ENCODE assay signal across 9 cellular contexts in the genomic region with DNA sequence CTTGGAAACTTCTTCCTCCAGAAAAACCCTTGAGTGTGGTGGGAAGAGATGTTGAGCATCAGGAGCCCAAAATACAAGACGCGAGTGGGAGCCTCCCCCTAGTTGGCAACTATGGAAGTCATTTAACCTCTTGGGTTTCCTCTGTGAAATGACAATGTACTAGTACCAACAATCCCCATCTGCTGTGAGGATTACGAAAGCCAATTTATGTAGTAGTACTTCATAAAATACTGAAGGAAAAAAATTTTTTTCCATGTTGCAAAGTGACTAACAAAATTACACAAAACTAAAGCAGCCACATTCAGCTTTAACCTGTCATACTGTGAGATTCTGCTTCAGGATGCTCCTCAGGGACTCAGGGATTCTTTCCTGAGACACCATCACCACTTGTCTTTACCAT. TPM values are rescaled to one million over a fixed set of nuclear protein-coding genes. Genes with fewer than 3 reads are reported as not detected.
A peak's percentile ranks its signal among the peaks of the same experiment; 100 is the strongest.
DNase-seq lines count a peak whose midpoint lies in the region; ATAC-seq lines count a peak whose summit lies in the region.
"Had no signal": no experiment of that assay in that cellular context is flagged by ENCODE, and none has a peak within 500 bp of the region (broad histone marks: within the 10 kb centered on the region; RNA-seq: fewer than 3 reads in every experiment).

No MANE protein-coding gene starts in this region.

- H3K9me3 Mint-ChIP-seq in activated naive CD8-positive, alpha-beta T cell (ENCODE audit: low read depth): no peaks in the 10 kb centered on the region
- no peaks in the 10 kb centered on the region for H3K9me3 Mint-ChIP-seq in stimulated activated naive B cell treated with anti-CD40 and anti-IgM and Interleukin-4, amounts not matched to agents 10 μg/mL and 1 μg/mL and 100 μg/mL, for 72 hours

- H3K27me3 Mint-ChIP-seq in activated naive CD8-positive, alpha-beta T cell: no peaks in the 10 kb centered on the region
- no peaks in the 10 kb centered on the region for H3K27me3 Mint-ChIP-seq in stimulated activated naive B cell treated with anti-CD40 and anti-IgM and Interleukin-4, amounts not matched to agents 10 μg/mL and 1 μg/mL and 100 μg/mL, for 72 hours

- DNase-seq in DMS 273 (lab: John Stamatoyannopoulos, UW; ENCODE audit: unreplicated experiment) (peak; percentile 59), LHCN-M2 (ENCODE audit: low read depth) (peak; percentile 44), GF-D8 (lab: John Stamatoyannopoulos, UW) (no peak)
- no peak for DNase-seq in stimulated activated naive B cell treated with anti-CD40 and anti-IgM and Interleukin-4, amounts not matched to agents 10 μg/mL and 1 μg/mL and 100 μg/mL, for 72 hours
- DNase-seq in activated CD8-positive, alpha-beta memory T cell treated with anti-CD3 and anti-CD28 coated beads, Interleukin-2, amount 50 U/mL, for 4 hours: no peak

- ATAC-seq in stimulated activated naive B cell treated with anti-CD40 and anti-IgM and Interleukin-4, amounts not matched to agents 10 μg/mL and 1 μg/mL and 100 μg/mL, for 72 hours (replicated peaks): peak in 1 of 2 donors; percentile 16
- no peak for ATAC-seq in HG03378 (IDR thresholded peaks at IDR 0.05; ENCODE audit: unreplicated experiment)

- H3K27ac Mint-ChIP-seq in activated naive CD8-positive, alpha-beta T cell: peak overlapping the region; percentile 81
- peak overlapping the region; percentile 95 for H3K27ac Mint-ChIP-seq in stimulated activated naive B cell treated with anti-CD40 and anti-IgM and Interleukin-4, amounts not matched to agents 10 μg/mL and 1 μg/mL and 100 μg/mL, for 72 hours

- H3K4me1 Mint-ChIP-seq in activated naive CD8-positive, alpha-beta T cell (ENCODE audit: low read depth): peaks cover 34% of the 10 kb centered on the region
- peaks cover 20 to 26% of the 10 kb centered on the region in 2 donors for H3K4me1 Mint-ChIP-seq in stimulated activated naive B cell treated with anti-CD40 and anti-IgM and Interleukin-4, amounts not matched to agents 10 μg/mL and 1 μg/mL and 100 μg/mL, for 72 hours

- peaks cover 6% of the 10 kb centered on the region for H3K36me3 Mint-ChIP-seq in activated naive CD8-positive, alpha-beta T cell
- peaks cover 16 to 29% of the 10 kb centered on the region in 2 donors for H3K36me3 Mint-ChIP-seq in stimulated activated naive B cell treated with anti-CD40 and anti-IgM and Interleukin-4, amounts not matched to agents 10 μg/mL and 1 μg/mL and 100 μg/mL, for 72 hours

- peak overlapping the region; percentile 89 for H3K4me3 Mint-ChIP-seq in activated naive CD8-positive, alpha-beta T cell
- peak overlapping the region; percentile 87 to 95 for H3K4me3 Mint-ChIP-seq in stimulated activated naive B cell treated with anti-CD40 and anti-IgM and Interleukin-4, amounts not matched to agents 10 μg/mL and 1 μg/mL and 100 μg/mL, for 72 hours

- H3K4me3 ChIP-seq in iPS-11a (ENCODE audit: low read depth, low read length): peak overlapping the region; percentile 25

RNA-seq across cellular contexts. Expression of a gene that starts 0.6 kb away (rescaled TPM):
- 26.0 and 28.5 TPM in 2 replicates for total RNA-seq in LHCN-M2 (2014; rRNA removed)
- 14.4 TPM for polyA plus RNA-seq in LHCN-M2 (2012)

RNA-seq across cellular contexts. Expression of a gene that starts 36.7 kb away (rescaled TPM):
- total RNA-seq in LHCN-M2 (2014; rRNA removed): 187 and 203 TPM in 2 replicates
- polyA plus RNA-seq in LHCN-M2 (2012): 247 TPM

RNA-seq across cellular contexts. Expression of a gene that starts 37.2 kb away (rescaled TPM):
- 9.4 and 10.7 TPM in 2 replicates for total RNA-seq in LHCN-M2 (2014; rRNA removed)
- polyA plus RNA-seq in LHCN-M2 (2012): 7.0 TPM

RNA-seq across cellular contexts. Expression of a gene that starts 42.2 kb away (rescaled TPM):
- not detected in 2 replicates for total RNA-seq in LHCN-M2 (2014; rRNA removed)
- 0.02 TPM for polyA plus RNA-seq in LHCN-M2 (2012)
- total RNA-seq: subcutaneous adipose tissue had no signal

Comparison
In these comparisons a context has a peak if more than half of its experiments do, and no peak if none do; other contexts are left out.
1. DNase-seq: peak in DMS 273 (single experiment) and LHCN-M2 (single experiment); none in stimulated activated naive B cell treated with anti-CD40 and anti-IgM and Interleukin-4, amounts not matched to agents 10 μg/mL and 1 μg/mL and 100 μg/mL, for 72 hours (single experiment), GF-D8 (single experiment) and activated CD8-positive, alpha-beta memory T cell treated with anti-CD3 and anti-CD28 coated beads, Interleukin-2, amount 50 U/mL, for 4 hours (single experiment).